Comparison of ENCODE assay signal across 22 cellular contexts in genomic region chr7:123030631-123031030, GRCh38. TPM values are rescaled to one million over a fixed set of nuclear protein-coding genes. Genes with fewer than 3 reads are reported as not detected.
DNase-seq lines count a peak whose midpoint lies in the region; ATAC-seq and TF ChIP-seq lines count a peak whose summit lies in the region.
"Had no signal": no experiment of that assay in that cellular context is flagged by ENCODE, and none has a peak within 500 bp of the region (broad histone marks: within the 10 kb centered on the region; RNA-seq: fewer than 3 reads in every experiment).

No MANE protein-coding gene starts in this region.

- no peak for ATAC-seq in GM18517 (IDR thresholded peaks at IDR 0.05; ENCODE audit: unreplicated experiment)

- H3K4me3 ChIP-seq in testis, result no peak overlapping the region
- no peak overlapping the region for H3K4me3 ChIP-seq in uterus
- H3K4me3 ChIP-seq: BLaER1 had no signal

- TF ChIP-seq POLR2A in testis (IDR thresholded peaks at IDR 0.05) (no peak), uterus (IDR thresholded peaks at IDR 0.05) (no peak)

- no peak for TF ChIP-seq CTCF in testis (IDR thresholded peaks at IDR 0.05)
- TF ChIP-seq CTCF in uterus (IDR thresholded peaks at IDR 0.05), result no peak

- H3K27ac ChIP-seq in testis (no peak overlapping the region), uterus (no peak overlapping the region)
- H3K27ac ChIP-seq: BLaER1 had no signal

- no peaks in the 10 kb centered on the region for H3K4me1 ChIP-seq in testis
- H3K4me1 ChIP-seq in uterus, result no peaks in the 10 kb centered on the region
- H3K4me1 ChIP-seq: BE2C, BLaER1 had no signal

- H3K9me3 ChIP-seq in testis (no peaks in the 10 kb centered on the region), uterus (no peaks in the 10 kb centered on the region)
- H3K9me3 ChIP-seq: BE2C had no signal

- H3K27me3 ChIP-seq in testis (no peaks in the 10 kb centered on the region), uterus (no peaks in the 10 kb centered on the region)
- H3K27me3 ChIP-seq: BE2C, BLaER1 had no signal

- peak; percentile 68 for DNase-seq in NCI-H146 (lab: John Stamatoyannopoulos, UW)
- DNase-seq in NCI-H69 (lab: John Stamatoyannopoulos, UW), result peak; percentile 25
- DNase-seq in iris pigment epithelial cell (ENCODE audit: low read depth), result peak; percentile 9
- peak; percentile 65 for DNase-seq in testis
- DNase-seq in HUDEP-2 (lab: John Stamatoyannopoulos, UW; ENCODE audit: unreplicated experiment in 76 of 76), result no peak
- no peak for DNase-seq in uterus
- DNase-seq in activated CD4-positive, alpha-beta T cell treated with anti-CD3 and anti-CD28 coated beads for 48 hours, result no peak
- DNase-seq: 8988T; ACHN; BE2C; C1 segment of cervical spinal cord; CD4-positive, alpha-beta memory T cell; CD4-positive, CD25-positive, alpha-beta regulatory T cell; CD8-positive, alpha-beta memory T cell; COR-L47; DMS79 treated with DMSO at 0.1 percent for 48 hours; GF-D8 had no signal

- intact Hi-C loops in testis (cut with DNase I; ENCODE audit: low total_unique reads) (no loop called here), uterus (cut with DNase I; ENCODE audit: low total_unique reads) (no loop called here)

- 61 to 62% methylated on average over 4 of the region's 4 CpGs for WGBS in testis, 2 donors

- H3K36me3 ChIP-seq in testis (ENCODE audit: low read depth, missing control alignments) (no peaks in the 10 kb centered on the region), uterus (no peaks in the 10 kb centered on the region)
- H3K36me3 ChIP-seq: BE2C, BLaER1 had no signal

RNA-seq across cellular contexts. Expression of gene TAS2R16, which starts 35.1 kb away (rescaled TPM):
- not detected for total RNA-seq in testis
- polyA plus RNA-seq in testis (ENCODE audit: insufficient read depth, low read depth, low replicate concordance), result not detected
- not detected for total RNA-seq in uterus
- total RNA-seq: A673; CD4-positive, alpha-beta memory T cell; CD4-positive, CD25-positive, alpha-beta regulatory T cell; CD8-positive, alpha-beta memory T cell had no signal
- polyA plus RNA-seq: AG04450; CD14-positive monocyte; CD4-positive, alpha-beta memory T cell; CD4-positive, CD25-positive, alpha-beta regulatory T cell; CD8-positive, alpha-beta memory T cell had no signal

Comparison
In these comparisons a context has a peak if more than half of its experiments do, and no peak if none do; other contexts are left out.
1. DNase-seq: peak in NCI-H146 (single experiment), NCI-H69 (single experiment), iris pigment epithelial cell (single experiment) and testis (single experiment); none in HUDEP-2 (0 of 76), uterus (0 of 2) and activated CD4-positive, alpha-beta T cell treated with anti-CD3 and anti-CD28 coated beads for 48 hours (single experiment).